1 cellular context compared by ENCODE assay signal in genomic region chr2:9114457-9114856, GRCh38.
TF ChIP-seq lines count a peak whose summit lies in the region.

No MANE protein-coding gene starts in this region.

TF ChIP-seq in K562, 482 proteins besides CTCF, POLR2A, EP300 and RAD21 (continued from another document):
- TF ChIP-seq RBM25 (IDR thresholded peaks at IDR 0.05; ENCODE audit: low read depth, low read length, severe bottlenecking): peak; percentile 56
- TF ChIP-seq TSHZ1 (CRISPR knock-in tag; IDR thresholded peaks at IDR 0.05): no peak
- no peak for TF ChIP-seq ZNF699 (CRISPR knock-in tag; IDR thresholded peaks at IDR 0.05; ENCODE audit: insufficient replicate concordance)
